Comparison of ENCODE assay signal across 1 cellular context in the genomic region with DNA sequence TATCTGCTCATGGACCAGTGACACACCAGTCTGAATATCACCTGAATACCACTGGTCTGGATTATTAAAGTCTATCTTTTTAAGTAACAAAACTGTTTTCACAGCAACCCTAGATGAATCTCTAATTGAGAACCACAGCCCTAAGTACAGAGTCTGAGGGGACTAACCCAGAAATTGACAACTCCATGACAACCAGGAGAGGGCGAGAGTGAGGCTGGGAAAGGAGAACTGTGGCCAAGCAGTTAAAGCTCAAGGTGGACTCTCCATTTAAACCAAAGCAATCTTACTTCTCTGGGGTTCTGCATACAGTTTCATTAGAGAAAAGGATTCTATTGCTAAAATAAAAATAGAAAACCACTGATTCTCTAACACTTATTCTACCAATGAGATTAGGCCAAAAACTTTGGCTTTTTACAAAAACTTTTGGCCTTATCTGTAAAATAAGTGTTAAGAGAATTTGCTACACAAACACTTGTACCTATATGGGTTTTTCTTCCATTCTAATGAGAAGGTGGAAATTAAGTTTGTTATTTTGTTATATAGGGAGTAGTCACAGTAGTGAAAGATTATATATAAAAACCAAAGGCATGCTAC.
TF ChIP-seq lines count a peak whose summit lies in the region.

No MANE protein-coding gene starts in this region.

TF ChIP-seq in HepG2, 621 proteins besides CTCF, POLR2A, EP300 and RAD21:
- TF ChIP-seq KDM2A (CRISPR knock-in tag; IDR thresholded peaks at IDR 0.05; ENCODE audit: borderline replicate concordance, low read depth), result 0 out of 2 replicates have a peak, but pooled peaks have one; percentile 24
- 0 out of 2 replicates have a peak, but pooled peaks have one; percentile 11 for TF ChIP-seq FOXA3 (CRISPR knock-in tag; IDR thresholded peaks at IDR 0.05)
- peak; percentile 9 for TF ChIP-seq TEAD3 (CRISPR knock-in tag; optimal IDR thresholded peaks at IDR 0.05; ENCODE audit: borderline replicate concordance)
- no peak for TF ChIP-seq RBM39 (IDR thresholded peaks at IDR 0.05; ENCODE audit: low read depth, low read length, poor library complexity, severe bottlenecking)
- peak; percentile 81 for TF ChIP-seq STAG1 (CRISPR knock-in tag; IDR thresholded peaks at IDR 0.05)
- 0 out of 2 replicates have a peak, but pooled peaks have one; percentile 50 for TF ChIP-seq IRF2 (CRISPR knock-in tag; IDR thresholded peaks at IDR 0.05)
- peak; percentile 42 for TF ChIP-seq SAP130 (CRISPR knock-in tag; IDR thresholded peaks at IDR 0.05; ENCODE audit: low read depth)
- TF ChIP-seq HDAC2 (CRISPR knock-in tag; IDR thresholded peaks at IDR 0.05), result 0 out of 2 replicates have a peak, but pooled peaks have one; percentile 37
- TF ChIP-seq ZNF10 (CRISPR knock-in tag; IDR thresholded peaks at IDR 0.05; ENCODE audit: borderline replicate concordance, low read depth), result no peak
- TF ChIP-seq, protein P1, sequence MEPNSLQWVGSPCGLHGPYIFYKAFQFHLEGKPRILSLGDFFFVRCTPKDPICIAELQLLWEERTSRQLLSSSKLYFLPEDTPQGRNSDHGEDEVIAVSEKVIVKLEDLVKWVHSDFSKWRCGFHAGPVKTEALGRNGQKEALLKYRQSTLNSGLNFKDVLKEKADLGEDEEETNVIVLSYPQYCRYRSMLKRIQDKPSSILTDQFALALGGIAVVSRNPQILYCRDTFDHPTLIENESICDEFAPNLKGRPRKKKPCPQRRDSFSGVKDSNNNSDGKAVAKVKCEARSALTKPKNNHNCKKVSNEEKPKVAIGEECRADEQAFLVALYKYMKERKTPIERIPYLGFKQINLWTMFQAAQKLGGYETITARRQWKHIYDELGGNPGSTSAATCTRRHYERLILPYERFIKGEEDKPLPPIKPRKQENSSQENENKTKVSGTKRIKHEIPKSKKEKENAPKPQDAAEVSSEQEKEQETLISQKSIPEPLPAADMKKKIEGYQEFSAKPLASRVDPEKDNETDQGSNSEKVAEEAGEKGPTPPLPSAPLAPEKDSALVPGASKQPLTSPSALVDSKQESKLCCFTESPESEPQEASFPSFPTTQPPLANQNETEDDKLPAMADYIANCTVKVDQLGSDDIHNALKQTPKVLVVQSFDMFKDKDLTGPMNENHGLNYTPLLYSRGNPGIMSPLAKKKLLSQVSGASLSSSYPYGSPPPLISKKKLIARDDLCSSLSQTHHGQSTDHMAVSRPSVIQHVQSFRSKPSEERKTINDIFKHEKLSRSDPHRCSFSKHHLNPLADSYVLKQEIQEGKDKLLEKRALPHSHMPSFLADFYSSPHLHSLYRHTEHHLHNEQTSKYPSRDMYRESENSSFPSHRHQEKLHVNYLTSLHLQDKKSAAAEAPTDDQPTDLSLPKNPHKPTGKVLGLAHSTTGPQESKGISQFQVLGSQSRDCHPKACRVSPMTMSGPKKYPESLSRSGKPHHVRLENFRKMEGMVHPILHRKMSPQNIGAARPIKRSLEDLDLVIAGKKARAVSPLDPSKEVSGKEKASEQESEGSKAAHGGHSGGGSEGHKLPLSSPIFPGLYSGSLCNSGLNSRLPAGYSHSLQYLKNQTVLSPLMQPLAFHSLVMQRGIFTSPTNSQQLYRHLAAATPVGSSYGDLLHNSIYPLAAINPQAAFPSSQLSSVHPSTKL (CRISPR knock-in tag; IDR thresholded peaks at IDR 0.05), result peak; percentile 41
- TF ChIP-seq, protein P2, sequence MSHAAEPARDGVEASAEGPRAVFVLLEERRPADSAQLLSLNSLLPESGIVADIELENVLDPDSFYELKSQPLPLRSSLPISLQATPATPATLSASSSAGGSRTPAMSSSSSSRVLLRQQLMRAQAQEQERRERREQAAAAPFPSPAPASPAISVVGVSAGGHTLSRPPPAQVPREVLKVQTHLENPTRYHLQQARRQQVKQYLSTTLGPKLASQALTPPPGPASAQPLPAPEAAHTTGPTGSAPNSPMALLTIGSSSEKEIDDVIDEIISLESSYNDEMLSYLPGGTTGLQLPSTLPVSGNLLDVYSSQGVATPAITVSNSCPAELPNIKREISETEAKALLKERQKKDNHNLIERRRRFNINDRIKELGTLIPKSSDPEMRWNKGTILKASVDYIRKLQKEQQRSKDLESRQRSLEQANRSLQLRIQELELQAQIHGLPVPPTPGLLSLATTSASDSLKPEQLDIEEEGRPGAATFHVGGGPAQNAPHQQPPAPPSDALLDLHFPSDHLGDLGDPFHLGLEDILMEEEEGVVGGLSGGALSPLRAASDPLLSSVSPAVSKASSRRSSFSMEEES (CRISPR knock-in tag; IDR thresholded peaks at IDR 0.05), result no peak
- peak; percentile 34; the same call in 1 of the 2 replicates for TF ChIP-seq HNF4A (CRISPR knock-in tag; IDR thresholded peaks at IDR 0.05)
- TF ChIP-seq KLF12 (CRISPR knock-in tag; IDR thresholded peaks at IDR 0.05; ENCODE audit: borderline replicate concordance), result no peak
- peak; percentile 43; the same call in 1 of the 2 replicates for TF ChIP-seq YEATS2 (CRISPR knock-in tag; IDR thresholded peaks at IDR 0.05; ENCODE audit: borderline replicate concordance)
- no peak for TF ChIP-seq ZNF333 (CRISPR knock-in tag; IDR thresholded peaks at IDR 0.05; ENCODE audit: borderline replicate concordance)
- TF ChIP-seq ZNF570 (CRISPR knock-in tag; IDR thresholded peaks at IDR 0.05; ENCODE audit: borderline replicate concordance), result no peak
- TF ChIP-seq ATM (IDR thresholded peaks at IDR 0.05; ENCODE audit: borderline replicate concordance), result no peak
- 0 out of 2 replicates have a peak, but pooled peaks have one; percentile 59 for TF ChIP-seq ZNF644 (CRISPR knock-in tag; IDR thresholded peaks at IDR 0.05; ENCODE audit: low read depth)
- 0 out of 2 replicates have a peak, but pooled peaks have one; percentile 12 for TF ChIP-seq BCL6 (CRISPR knock-in tag; IDR thresholded peaks at IDR 0.05)
- no peak for TF ChIP-seq SOX6 (IDR thresholded peaks at IDR 0.05)
- TF ChIP-seq SOX6 (CRISPR knock-in tag; IDR thresholded peaks at IDR 0.05), result peak; percentile 31; the same call in 1 of the 2 replicates
- TF ChIP-seq, protein P3, sequence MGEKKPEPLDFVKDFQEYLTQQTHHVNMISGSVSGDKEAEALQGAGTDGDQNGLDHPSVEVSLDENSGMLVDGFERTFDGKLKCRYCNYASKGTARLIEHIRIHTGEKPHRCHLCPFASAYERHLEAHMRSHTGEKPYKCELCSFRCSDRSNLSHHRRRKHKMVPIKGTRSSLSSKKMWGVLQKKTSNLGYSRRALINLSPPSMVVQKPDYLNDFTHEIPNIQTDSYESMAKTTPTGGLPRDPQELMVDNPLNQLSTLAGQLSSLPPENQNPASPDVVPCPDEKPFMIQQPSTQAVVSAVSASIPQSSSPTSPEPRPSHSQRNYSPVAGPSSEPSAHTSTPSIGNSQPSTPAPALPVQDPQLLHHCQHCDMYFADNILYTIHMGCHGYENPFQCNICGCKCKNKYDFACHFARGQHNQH (CRISPR knock-in tag; IDR thresholded peaks at IDR 0.05), result 0 out of 2 replicates have a peak, but pooled peaks have one; percentile 39
- peak; percentile 75 for TF ChIP-seq GATAD2A (CRISPR knock-in tag; IDR thresholded peaks at IDR 0.05)
- TF ChIP-seq ZMYM4 (CRISPR knock-in tag; IDR thresholded peaks at IDR 0.05), result peak; percentile 62; the same call in 1 of the 2 replicates
- TF ChIP-seq HNRNPL (IDR thresholded peaks at IDR 0.05; ENCODE audit: low read depth, low read length), result no peak
- peak; percentile 50 for TF ChIP-seq RXRB (CRISPR knock-in tag; IDR thresholded peaks at IDR 0.05; ENCODE audit: borderline replicate concordance)
- peak; percentile 32; the same call in 1 of the 2 replicates for TF ChIP-seq THAP11 (CRISPR knock-in tag; IDR thresholded peaks at IDR 0.05)
- peak; percentile 86 for TF ChIP-seq SMC3 (IDR thresholded peaks at IDR 0.05; ENCODE audit: low read length)
- 0 out of 2 replicates have a peak, but pooled peaks have one; percentile 41 for TF ChIP-seq MED1 (CRISPR knock-in tag; IDR thresholded peaks at IDR 0.05)
- TF ChIP-seq MIXL1 (CRISPR knock-in tag; IDR thresholded peaks at IDR 0.05), result peak; percentile 79
- TF ChIP-seq, protein P4, sequence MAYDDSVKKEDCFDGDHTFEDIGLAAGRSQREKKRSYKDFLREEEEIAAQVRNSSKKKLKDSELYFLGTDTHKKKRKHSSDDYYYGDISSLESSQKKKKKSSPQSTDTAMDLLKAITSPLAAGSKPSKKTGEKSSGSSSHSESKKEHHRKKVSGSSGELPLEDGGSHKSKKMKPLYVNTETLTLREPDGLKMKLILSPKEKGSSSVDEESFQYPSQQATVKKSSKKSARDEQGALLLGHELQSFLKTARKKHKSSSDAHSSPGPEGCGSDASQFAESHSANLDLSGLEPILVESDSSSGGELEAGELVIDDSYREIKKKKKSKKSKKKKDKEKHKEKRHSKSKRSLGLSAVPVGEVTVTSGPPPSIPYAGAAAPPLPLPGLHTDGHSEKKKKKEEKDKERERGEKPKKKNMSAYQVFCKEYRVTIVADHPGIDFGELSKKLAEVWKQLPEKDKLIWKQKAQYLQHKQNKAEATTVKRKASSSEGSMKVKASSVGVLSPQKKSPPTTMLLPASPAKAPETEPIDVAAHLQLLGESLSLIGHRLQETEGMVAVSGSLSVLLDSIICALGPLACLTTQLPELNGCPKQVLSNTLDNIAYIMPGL (CRISPR knock-in tag; IDR thresholded peaks at IDR 0.05; ENCODE audit: borderline replicate concordance in 1 of 2, low read depth in 1 of 2), result peak in 1 of 2 experiments; percentile 23; a peak in 1 of 4 replicates
- TF ChIP-seq, protein P5, sequence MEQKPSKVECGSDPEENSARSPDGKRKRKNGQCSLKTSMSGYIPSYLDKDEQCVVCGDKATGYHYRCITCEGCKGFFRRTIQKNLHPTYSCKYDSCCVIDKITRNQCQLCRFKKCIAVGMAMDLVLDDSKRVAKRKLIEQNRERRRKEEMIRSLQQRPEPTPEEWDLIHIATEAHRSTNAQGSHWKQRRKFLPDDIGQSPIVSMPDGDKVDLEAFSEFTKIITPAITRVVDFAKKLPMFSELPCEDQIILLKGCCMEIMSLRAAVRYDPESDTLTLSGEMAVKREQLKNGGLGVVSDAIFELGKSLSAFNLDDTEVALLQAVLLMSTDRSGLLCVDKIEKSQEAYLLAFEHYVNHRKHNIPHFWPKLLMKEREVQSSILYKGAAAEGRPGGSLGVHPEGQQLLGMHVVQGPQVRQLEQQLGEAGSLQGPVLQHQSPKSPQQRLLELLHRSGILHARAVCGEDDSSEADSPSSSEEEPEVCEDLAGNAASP (CRISPR knock-in tag; IDR thresholded peaks at IDR 0.05; ENCODE audit: borderline replicate concordance), result 0 out of 2 replicates have a peak, but pooled peaks have one; percentile 17
- 0 out of 2 replicates have a peak, but pooled peaks have one; percentile 33 for TF ChIP-seq POGZ (CRISPR knock-in tag; IDR thresholded peaks at IDR 0.05)
- TF ChIP-seq ZNF331 (CRISPR knock-in tag; IDR thresholded peaks at IDR 0.05), result peak; percentile 19; the same call in 1 of the 2 replicates
- 0 out of 2 replicates have a peak, but pooled peaks have one; percentile 47 for TF ChIP-seq ELF3 (CRISPR knock-in tag; IDR thresholded peaks at IDR 0.05)
